1 cellular context compared by ENCODE assay signal in genomic region chr17:30915833-30916611, GRCh38.
TF ChIP-seq lines count a peak whose summit lies in the region.

No MANE protein-coding gene starts in this region.

TF ChIP-seq in HepG2, 621 proteins besides CTCF, POLR2A, EP300 and RAD21 (continued from another document and continues in another):
- TF ChIP-seq PAXIP1 (CRISPR knock-in tag; conservative IDR thresholded peaks at IDR 0.05) (peak; percentile 92), ZNF800 (CRISPR knock-in tag; IDR thresholded peaks at IDR 0.05) (peak; percentile 31; the same call in 1 of the 2 replicates), ZSCAN22 (CRISPR knock-in tag; IDR thresholded peaks at IDR 0.05) (no peak), CREM (IDR thresholded peaks at IDR 0.05) (peak; percentile 70), CREM (CRISPR knock-in tag; IDR thresholded peaks at IDR 0.05) (no peak), RBAK (CRISPR knock-in tag; IDR thresholded peaks at IDR 0.05) (no peak), RARA (CRISPR knock-in tag; IDR thresholded peaks at IDR 0.05) (peak; percentile 61), TOE1 (CRISPR knock-in tag; IDR thresholded peaks at IDR 0.05) (0 out of 2 replicates have a peak, but pooled peaks have one; percentile 41), RERE (CRISPR knock-in tag; IDR thresholded peaks at IDR 0.05; ENCODE audit: low read depth) (peak; percentile 95), PRDM10 (CRISPR knock-in tag; IDR thresholded peaks at IDR 0.05; ENCODE audit: low read depth) (no peak), FOXK2 (IDR thresholded peaks at IDR 0.05) (peak; percentile 52; the same call in 1 of the 2 replicates), THAP8 (CRISPR knock-in tag; IDR thresholded peaks at IDR 0.05; ENCODE audit: borderline replicate concordance) (no peak), ZNF776 (CRISPR knock-in tag; IDR thresholded peaks at IDR 0.05) (no peak), ZBTB7A (CRISPR knock-in tag; IDR thresholded peaks at IDR 0.05) (no peak), GFI1 (CRISPR knock-in tag; IDR thresholded peaks at IDR 0.05; ENCODE audit: borderline replicate concordance) (peak; percentile 69; the same call in 1 of the 2 replicates), RARG (CRISPR knock-in tag; IDR thresholded peaks at IDR 0.05; ENCODE audit: low read depth) (no peak), TBX3 (IDR thresholded peaks at IDR 0.05; ENCODE audit: borderline replicate concordance) (peak; percentile 99), NFIC (IDR thresholded peaks at IDR 0.05; ENCODE audit: low read length) (peak; percentile 87), FOXP4 (CRISPR knock-in tag; IDR thresholded peaks at IDR 0.05) (peak; percentile 96), IKZF4 (CRISPR knock-in tag; IDR thresholded peaks at IDR 0.05; ENCODE audit: borderline replicate concordance, low read depth, not compliant biosample characterization) (no peak), GABPA (IDR thresholded peaks at IDR 0.05; ENCODE audit: low read depth, low read length) (no peak), GABPA (CRISPR knock-in tag; IDR thresholded peaks at IDR 0.05; ENCODE audit: low read depth) (peak; percentile 56), ZNF143 (CRISPR knock-in tag; IDR thresholded peaks at IDR 0.05) (no peak), FOXJ3 (CRISPR knock-in tag; IDR thresholded peaks at IDR 0.05; ENCODE audit: borderline replicate concordance) (peak; percentile 93), CENPT (CRISPR knock-in tag; IDR thresholded peaks at IDR 0.05; ENCODE audit: low read depth) (no peak), ZNF670 (CRISPR knock-in tag; IDR thresholded peaks at IDR 0.05; ENCODE audit: borderline replicate concordance) (0 out of 2 replicates have a peak, but pooled peaks have one; percentile 34), ZNF772 (CRISPR knock-in tag; IDR thresholded peaks at IDR 0.05) (no peak), ATF1 (CRISPR knock-in tag; IDR thresholded peaks at IDR 0.05) (peak; percentile 47; the same call in 1 of the 2 replicates), MXI1 (IDR thresholded peaks at IDR 0.05; ENCODE audit: borderline replicate concordance, low read depth, low read length) (peak; percentile 10; the same call in 1 of the 3 replicates), MLX (CRISPR knock-in tag; IDR thresholded peaks at IDR 0.05) (peak; percentile 46; the same call in 1 of the 2 replicates), BHLHE40 (IDR thresholded peaks at IDR 0.05; ENCODE audit: low read length) (no peak), PBX2 (CRISPR knock-in tag; IDR thresholded peaks at IDR 0.05) (no peak), MIER3 (CRISPR knock-in tag; IDR thresholded peaks at IDR 0.05; ENCODE audit: borderline replicate concordance) (peak; percentile 48; the same call in 1 of the 2 replicates), ZBTB43 (CRISPR knock-in tag; conservative IDR thresholded peaks at IDR 0.05) (no peak), ZNF274 (CRISPR knock-in tag; IDR thresholded peaks at IDR 0.05) (no peak), PHF20 (CRISPR knock-in tag; IDR thresholded peaks at IDR 0.05) (no peak), ZNF160 (CRISPR knock-in tag; IDR thresholded peaks at IDR 0.05) (no peak), ISL2 (CRISPR knock-in tag; IDR thresholded peaks at IDR 0.05) (peak; percentile 91), ELF3 (CRISPR knock-in tag; IDR thresholded peaks at IDR 0.05) (peak; percentile 73), ZNF747 (CRISPR knock-in tag; IDR thresholded peaks at IDR 0.05; ENCODE audit: borderline replicate concordance) (no peak), HNF4A (CRISPR knock-in tag; IDR thresholded peaks at IDR 0.05) (peak; percentile 41; the same call in 1 of the 2 replicates)
